6 cellular contexts compared by ENCODE assay signal in genomic region chr22:32351875-32352274, GRCh38. TPM values are rescaled to one million over a fixed set of nuclear protein-coding genes. Genes with fewer than 3 reads are reported as not detected.
"Had no signal": no experiment of that assay in that cellular context is flagged by ENCODE, and none has a peak within 500 bp of the region (broad histone marks: within the 10 kb centered on the region; RNA-seq: fewer than 3 reads in every experiment).

No MANE protein-coding gene starts in this region.

RNA-seq across cellular contexts. Expression of gene RFPL3, which starts 5.8 kb away (rescaled TPM):
- total RNA-seq: GM23248, GM23338, H4, H7, H9, HFFc6 had no signal
- polyA plus RNA-seq: GM23248, GM23338 had no signal
